ENCODE assay signal across 24 cellular contexts in the genomic region with DNA sequence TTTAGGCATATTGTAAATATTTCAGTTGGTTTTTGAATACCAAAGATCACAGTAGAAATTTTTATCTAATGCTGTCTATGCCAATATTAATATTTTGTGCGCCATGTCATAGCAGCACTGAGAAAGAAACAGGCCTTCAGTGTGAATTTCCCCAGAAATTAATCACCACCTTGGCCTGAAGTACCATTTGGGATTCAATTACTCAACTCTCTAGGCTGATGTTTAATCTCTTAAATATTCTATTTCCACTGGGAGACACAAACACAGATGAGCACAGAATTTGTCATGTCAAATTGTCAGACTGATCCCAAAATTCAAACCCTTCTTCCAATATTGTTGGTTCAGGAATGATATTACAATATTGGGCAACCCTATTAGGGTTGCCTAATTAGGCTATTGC.
"Had no signal": no experiment of that assay in that cellular context is flagged by ENCODE, and none has a peak within 500 bp of the region (broad histone marks: within the 10 kb centered on the region; RNA-seq: fewer than 3 reads in every experiment).

No MANE protein-coding gene starts in this region.

- H3K27me3 Mint-ChIP-seq: activated CD4-positive, alpha-beta memory T cell treated with anti-CD3 and anti-CD28 coated beads, Interleukin-2, amount 10 ng/mL, durations not matched to agents 7 days and 5 days; activated CD4-positive, alpha-beta T cell treated with anti-CD3 and anti-CD28 coated beads, Interleukin-2, amount 10 ng/mL, durations not matched to agents 7 days and 5 days; activated naive CD8-positive, alpha-beta T cell; naive thymus-derived CD4-positive, alpha-beta T cell; progenitor cell of endocrine pancreas had no signal

- H3K4me3 ChIP-seq: esophagus muscularis mucosa, heart right ventricle, lung, ovary, spleen, tibial nerve had no signal

- DNase-seq: activated CD4-positive, alpha-beta memory T cell treated with anti-CD3 and anti-CD28 coated beads, Interleukin-2, amount 10 ng/mL, durations not matched to agents 7 days and 5 days; activated CD4-positive, alpha-beta T cell treated with anti-CD3 and anti-CD28 coated beads for 1 hour; activated CD4-positive, alpha-beta T cell treated with anti-CD3 and anti-CD28 coated beads, Interleukin-2, amount 10 ng/mL, durations not matched to agents 7 days and 5 days; activated naive CD4-positive, alpha-beta T cell; activated T-cell treated with anti-CD3 and anti-CD28 coated beads, Interleukin-2, amount 50 U/mL, for 72 hours; anterior cingulate cortex; dermis blood vessel endothelial cell; effector CD4-positive, alpha-beta T cell; heart right ventricle; kidney glomerular epithelial cell; midbrain; naive thymus-derived CD4-positive, alpha-beta T cell; ovary; retina; spleen; stimulated activated naive CD4-positive, alpha-beta T cell; T-helper 2 cell had no signal

- H3K27ac ChIP-seq: esophagus muscularis mucosa, ovary, spleen, tibial nerve had no signal

- H3K4me3 Mint-ChIP-seq: activated CD4-positive, alpha-beta memory T cell treated with anti-CD3 and anti-CD28 coated beads, Interleukin-2, amount 10 ng/mL, durations not matched to agents 7 days and 5 days; activated CD4-positive, alpha-beta T cell treated with anti-CD3 and anti-CD28 coated beads, Interleukin-2, amount 10 ng/mL, durations not matched to agents 7 days and 5 days; activated naive CD8-positive, alpha-beta T cell; activated T-cell treated with anti-CD3 and anti-CD28 coated beads, Interleukin-2, amount 50 U/mL, for 72 hours; naive thymus-derived CD4-positive, alpha-beta T cell; WTC11 had no signal

- H3K9me3 ChIP-seq: esophagus muscularis mucosa, heart right ventricle, ovary, tibial nerve had no signal

- H3K36me3 ChIP-seq: esophagus muscularis mucosa, heart right ventricle, ovary, spleen, tibial nerve had no signal

- H3K4me1 ChIP-seq: esophagus muscularis mucosa, heart right ventricle, spleen, tibial nerve had no signal

- H3K27ac Mint-ChIP-seq: activated CD4-positive, alpha-beta memory T cell treated with anti-CD3 and anti-CD28 coated beads, Interleukin-2, amount 10 ng/mL, durations not matched to agents 7 days and 5 days; activated CD4-positive, alpha-beta T cell treated with anti-CD3 and anti-CD28 coated beads, Interleukin-2, amount 10 ng/mL, durations not matched to agents 7 days and 5 days; activated naive CD8-positive, alpha-beta T cell; activated T-cell treated with anti-CD3 and anti-CD28 coated beads, Interleukin-2, amount 50 U/mL, for 72 hours; naive thymus-derived CD4-positive, alpha-beta T cell; progenitor cell of endocrine pancreas; WTC11 had no signal

- H3K27me3 ChIP-seq: esophagus muscularis mucosa, heart right ventricle, ovary, spleen, tibial nerve had no signal

- ATAC-seq: activated T-cell treated with anti-CD3 and anti-CD28 coated beads, Interleukin-2, amount 50 U/mL, for 72 hours; left lobe of liver; naive thymus-derived CD4-positive, alpha-beta T cell; WTC11 had no signal

- H3K9me3 Mint-ChIP-seq: activated CD4-positive, alpha-beta T cell treated with anti-CD3 and anti-CD28 coated beads, Interleukin-2, amount 10 ng/mL, durations not matched to agents 7 days and 5 days; WTC11 had no signal

- H3K36me3 Mint-ChIP-seq: activated naive CD8-positive, alpha-beta T cell; naive thymus-derived CD4-positive, alpha-beta T cell; WTC11 had no signal

- H3K4me1 Mint-ChIP-seq: activated CD4-positive, alpha-beta memory T cell treated with anti-CD3 and anti-CD28 coated beads, Interleukin-2, amount 10 ng/mL, durations not matched to agents 7 days and 5 days; activated CD4-positive, alpha-beta T cell treated with anti-CD3 and anti-CD28 coated beads, Interleukin-2, amount 10 ng/mL, durations not matched to agents 7 days and 5 days; naive thymus-derived CD4-positive, alpha-beta T cell; WTC11 had no signal
